Comparison of ENCODE assay signal across 1 cellular context in genomic region chr17:7572588-7573323, GRCh38.
A peak's percentile ranks its signal among the peaks of the same experiment; 100 is the strongest.
TF ChIP-seq lines count a peak whose summit lies in the region.

No MANE protein-coding gene starts in this region.

TF ChIP-seq in HepG2, 621 proteins besides CTCF, POLR2A, EP300 and RAD21 (continued from another document and continues in another):
- TF ChIP-seq ARID4A (CRISPR knock-in tag; IDR thresholded peaks at IDR 0.05; ENCODE audit: borderline replicate concordance): peak; percentile 76; the same call in 1 of the 2 replicates
- peak; percentile 32; the same call in 1 of the 2 replicates for TF ChIP-seq AKNA (CRISPR knock-in tag; IDR thresholded peaks at IDR 0.05; ENCODE audit: borderline replicate concordance)
- TF ChIP-seq HINFP (CRISPR knock-in tag; IDR thresholded peaks at IDR 0.05; ENCODE audit: low read depth): 0 out of 2 replicates have a peak, but pooled peaks have one; percentile 11
- TF ChIP-seq RBM22 (optimal IDR thresholded peaks at IDR 0.05; ENCODE audit: low read length): peak; percentile 83
- peak; percentile 100 for TF ChIP-seq POLR2G (IDR thresholded peaks at IDR 0.05; ENCODE audit: low read depth, low read length)
- TF ChIP-seq SP1 (IDR thresholded peaks at IDR 0.05): no peak
- peak; percentile 91 for TF ChIP-seq SP1 (CRISPR knock-in tag; IDR thresholded peaks at IDR 0.05)
- TF ChIP-seq SOX13 (IDR thresholded peaks at IDR 0.05): no peak
- peak; percentile 3 to 84; a peak in 1 of 4 replicates for TF ChIP-seq SOX13 (CRISPR knock-in tag; conservative IDR thresholded peaks at IDR 0.05 in 1 of 2, IDR thresholded peaks at IDR 0.05 in 1 of 2)
- TF ChIP-seq ZNF501 (CRISPR knock-in tag; IDR thresholded peaks at IDR 0.05): peak; percentile 93; the same call in 1 of the 2 replicates
- no peak for TF ChIP-seq NBN (conservative IDR thresholded peaks at IDR 0.05)
- TF ChIP-seq ZNF556 (CRISPR knock-in tag; IDR thresholded peaks at IDR 0.05; ENCODE audit: borderline replicate concordance): peak; percentile 73
- TF ChIP-seq ESRRA (CRISPR knock-in tag; IDR thresholded peaks at IDR 0.05; ENCODE audit: low read depth): peak; percentile 64; the same call in 1 of the 2 replicates
- TF ChIP-seq ZNF777 (CRISPR knock-in tag; IDR thresholded peaks at IDR 0.05): 0 out of 2 replicates have a peak, but pooled peaks have one; percentile 18
- peak; percentile 59 for TF ChIP-seq JARID2 (CRISPR knock-in tag; IDR thresholded peaks at IDR 0.05; ENCODE audit: insufficient replicate concordance)
- TF ChIP-seq RNF2 (conservative IDR thresholded peaks at IDR 0.05; ENCODE audit: low read depth): 0 out of 2 replicates have a peak, but pooled peaks have one; percentile 15
- TF ChIP-seq, protein P1, sequence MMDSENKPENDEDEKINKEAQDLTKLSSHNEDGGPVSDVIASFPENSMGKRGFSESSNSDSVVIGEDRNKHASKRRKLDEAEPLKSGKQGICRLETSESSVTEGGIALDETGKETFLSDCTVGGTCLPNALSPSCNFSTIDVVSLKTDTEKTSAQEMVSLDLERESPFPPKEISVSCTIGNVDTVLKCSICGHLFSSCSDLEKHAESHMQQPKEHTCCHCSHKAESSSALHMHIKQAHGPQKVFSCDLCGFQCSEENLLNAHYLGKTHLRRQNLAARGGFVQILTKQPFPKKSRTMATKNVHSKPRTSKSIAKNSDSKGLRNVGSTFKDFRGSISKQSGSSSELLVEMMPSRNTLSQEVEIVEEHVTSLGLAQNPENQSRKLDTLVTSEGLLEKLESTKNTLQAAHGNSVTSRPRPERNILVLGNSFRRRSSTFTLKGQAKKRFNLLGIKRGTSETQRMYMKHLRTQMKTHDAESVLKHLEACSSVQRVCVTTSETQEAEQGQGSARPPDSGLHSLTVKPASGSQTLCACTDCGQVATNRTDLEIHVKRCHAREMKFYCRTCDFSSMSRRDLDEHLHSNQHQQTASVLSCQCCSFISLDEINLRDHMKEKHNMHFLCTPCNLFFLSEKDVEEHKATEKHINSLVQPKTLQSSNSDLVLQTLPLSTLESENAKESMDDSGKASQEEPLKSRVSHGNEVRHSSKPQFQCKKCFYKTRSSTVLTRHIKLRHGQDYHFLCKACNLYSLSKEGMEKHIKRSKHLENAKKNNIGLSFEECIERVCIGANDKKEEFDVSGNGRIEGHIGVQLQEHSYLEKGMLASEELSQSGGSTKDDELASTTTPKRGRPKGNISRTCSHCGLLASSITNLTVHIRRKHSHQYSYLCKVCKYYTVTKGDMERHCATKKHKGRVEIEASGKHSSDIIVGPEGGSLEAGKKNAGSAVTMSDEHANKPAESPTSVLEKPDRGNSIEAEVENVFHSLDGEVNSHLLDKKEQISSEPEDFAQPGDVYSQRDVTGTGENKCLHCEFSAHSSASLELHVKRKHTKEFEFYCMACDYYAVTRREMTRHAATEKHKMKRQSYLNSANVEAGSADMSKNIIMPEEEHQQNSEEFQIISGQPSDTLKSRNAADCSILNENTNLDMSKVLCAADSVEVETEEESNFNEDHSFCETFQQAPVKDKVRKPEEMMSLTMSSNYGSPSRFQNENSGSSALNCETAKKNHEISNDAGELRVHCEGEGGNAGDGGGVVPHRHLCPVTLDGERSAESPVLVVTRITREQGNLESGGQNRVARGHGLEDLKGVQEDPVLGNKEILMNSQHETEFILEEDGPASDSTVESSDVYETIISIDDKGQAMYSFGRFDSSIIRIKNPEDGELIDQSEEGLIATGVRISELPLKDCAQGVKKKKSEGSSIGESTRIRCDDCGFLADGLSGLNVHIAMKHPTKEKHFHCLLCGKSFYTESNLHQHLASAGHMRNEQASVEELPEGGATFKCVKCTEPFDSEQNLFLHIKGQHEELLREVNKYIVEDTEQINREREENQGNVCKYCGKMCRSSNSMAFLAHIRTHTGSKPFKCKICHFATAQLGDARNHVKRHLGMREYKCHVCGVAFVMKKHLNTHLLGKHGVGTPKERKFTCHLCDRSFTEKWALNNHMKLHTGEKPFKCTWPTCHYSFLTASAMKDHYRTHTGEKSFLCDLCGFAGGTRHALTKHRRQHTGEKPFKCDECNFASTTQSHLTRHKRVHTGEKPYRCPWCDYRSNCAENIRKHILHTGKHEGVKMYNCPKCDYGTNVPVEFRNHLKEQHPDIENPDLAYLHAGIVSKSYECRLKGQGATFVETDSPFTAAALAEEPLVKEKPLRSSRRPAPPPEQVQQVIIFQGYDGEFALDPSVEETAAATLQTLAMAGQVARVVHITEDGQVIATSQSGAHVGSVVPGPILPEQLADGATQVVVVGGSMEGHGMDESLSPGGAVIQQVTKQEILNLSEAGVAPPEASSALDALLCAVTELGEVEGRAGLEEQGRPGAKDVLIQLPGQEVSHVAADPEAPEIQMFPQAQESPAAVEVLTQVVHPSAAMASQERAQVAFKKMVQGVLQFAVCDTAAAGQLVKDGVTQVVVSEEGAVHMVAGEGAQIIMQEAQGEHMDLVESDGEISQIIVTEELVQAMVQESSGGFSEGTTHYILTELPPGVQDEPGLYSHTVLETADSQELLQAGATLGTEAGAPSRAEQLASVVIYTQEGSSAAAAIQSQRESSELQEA (CRISPR knock-in tag; IDR thresholded peaks at IDR 0.05; ENCODE audit: not compliant biosample characterization): peak; percentile 27
- TF ChIP-seq NFKBIZ (CRISPR knock-in tag; IDR thresholded peaks at IDR 0.05): no peak
- no peak for TF ChIP-seq FIP1L1 (IDR thresholded peaks at IDR 0.05; ENCODE audit: borderline replicate concordance, insufficient read depth, low read depth, low read length)
- peak; percentile 96 for TF ChIP-seq ZGPAT (CRISPR knock-in tag; IDR thresholded peaks at IDR 0.05)
- peak; percentile 97 for TF ChIP-seq CREB1 (IDR thresholded peaks at IDR 0.05)
- peak; percentile 99 for TF ChIP-seq CREB1 (CRISPR knock-in tag; IDR thresholded peaks at IDR 0.05)
- TF ChIP-seq ZNF34 (CRISPR knock-in tag; IDR thresholded peaks at IDR 0.05; ENCODE audit: borderline replicate concordance): no peak
- no peak for TF ChIP-seq EHMT2 (IDR thresholded peaks at IDR 0.05; ENCODE audit: borderline replicate concordance, low read depth, low read length)
- TF ChIP-seq TBL1XR1 (IDR thresholded peaks at IDR 0.05; ENCODE audit: borderline replicate concordance, low read length, partially characterized antibody): peak; percentile 61
- TF ChIP-seq REPIN1 (CRISPR knock-in tag; IDR thresholded peaks at IDR 0.05; ENCODE audit: borderline replicate concordance, low read depth): no peak; the same call in none of the 2 replicates
- no peak for TF ChIP-seq NONO (IDR thresholded peaks at IDR 0.05)
- peak; percentile 88 for TF ChIP-seq NONO (CRISPR knock-in tag; conservative IDR thresholded peaks at IDR 0.05)
- TF ChIP-seq, protein P2, sequence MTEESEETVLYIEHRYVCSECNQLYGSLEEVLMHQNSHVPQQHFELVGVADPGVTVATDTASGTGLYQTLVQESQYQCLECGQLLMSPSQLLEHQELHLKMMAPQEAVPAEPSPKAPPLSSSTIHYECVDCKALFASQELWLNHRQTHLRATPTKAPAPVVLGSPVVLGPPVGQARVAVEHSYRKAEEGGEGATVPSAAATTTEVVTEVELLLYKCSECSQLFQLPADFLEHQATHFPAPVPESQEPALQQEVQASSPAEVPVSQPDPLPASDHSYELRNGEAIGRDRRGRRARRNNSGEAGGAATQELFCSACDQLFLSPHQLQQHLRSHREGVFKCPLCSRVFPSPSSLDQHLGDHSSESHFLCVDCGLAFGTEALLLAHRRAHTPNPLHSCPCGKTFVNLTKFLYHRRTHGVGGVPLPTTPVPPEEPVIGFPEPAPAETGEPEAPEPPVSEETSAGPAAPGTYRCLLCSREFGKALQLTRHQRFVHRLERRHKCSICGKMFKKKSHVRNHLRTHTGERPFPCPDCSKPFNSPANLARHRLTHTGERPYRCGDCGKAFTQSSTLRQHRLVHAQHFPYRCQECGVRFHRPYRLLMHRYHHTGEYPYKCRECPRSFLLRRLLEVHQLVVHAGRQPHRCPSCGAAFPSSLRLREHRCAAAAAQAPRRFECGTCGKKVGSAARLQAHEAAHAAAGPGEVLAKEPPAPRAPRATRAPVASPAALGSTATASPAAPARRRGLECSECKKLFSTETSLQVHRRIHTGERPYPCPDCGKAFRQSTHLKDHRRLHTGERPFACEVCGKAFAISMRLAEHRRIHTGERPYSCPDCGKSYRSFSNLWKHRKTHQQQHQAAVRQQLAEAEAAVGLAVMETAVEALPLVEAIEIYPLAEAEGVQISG (CRISPR knock-in tag; IDR thresholded peaks at IDR 0.05): peak; percentile 31; the same call in 1 of the 2 replicates
- TF ChIP-seq ASH2L (IDR thresholded peaks at IDR 0.05; ENCODE audit: insufficient read length, low read depth, low read length): peak; percentile 83
- 0 out of 2 replicates have a peak, but pooled peaks have one; percentile 42 for TF ChIP-seq ZNF205 (CRISPR knock-in tag; IDR thresholded peaks at IDR 0.05)
- TF ChIP-seq RFX1 (IDR thresholded peaks at IDR 0.05): peak; percentile 62; the same call in 1 of the 2 replicates
- TF ChIP-seq TCF7L2 (IDR thresholded peaks at IDR 0.05; ENCODE audit: low read depth, low read length): no peak
- TF ChIP-seq JDP2 (CRISPR knock-in tag; IDR thresholded peaks at IDR 0.05; ENCODE audit: borderline replicate concordance): 0 out of 2 replicates have a peak, but pooled peaks have one; percentile 67
- TF ChIP-seq ZNF780A (CRISPR knock-in tag; IDR thresholded peaks at IDR 0.05): 0 out of 2 replicates have a peak, but pooled peaks have one; percentile 87
